16 cellular contexts compared by ENCODE assay signal in genomic region chr10:63123963-63124362, GRCh38. TPM values are rescaled to one million over a fixed set of nuclear protein-coding genes. Genes with fewer than 3 reads are reported as not detected.
A peak's percentile ranks its signal among the peaks of the same experiment; 100 is the strongest.
DNase-seq lines count a peak whose midpoint lies in the region; TF ChIP-seq lines count a peak whose summit lies in the region.
"Had no signal": no experiment of that assay in that cellular context is flagged by ENCODE, and none has a peak within 500 bp of the region (broad histone marks: within the 10 kb centered on the region; RNA-seq: fewer than 3 reads in every experiment).

No MANE protein-coding gene starts in this region.

- no peak overlapping the region for H3K9ac ChIP-seq in MM.1S (ENCODE audit: low read length)
- H3K9ac ChIP-seq: BLaER1 had no signal

- H3F3A ChIP-seq in MM.1S (ENCODE audit: insufficient read depth, low read length), result no peaks in the 10 kb centered on the region

- no peaks in the 10 kb centered on the region for H3K9me3 ChIP-seq in MM.1S (replicated peaks; ENCODE audit: insufficient read depth, low read length)
- H3K9me3 ChIP-seq: BLaER1 had no signal

- H3K27ac ChIP-seq in MM.1S (ENCODE audit: low read length), result no peak overlapping the region
- H3K27ac ChIP-seq: BLaER1 had no signal

- no peaks in the 10 kb centered on the region for H3K9me2 ChIP-seq in MM.1S (replicated peaks; ENCODE audit: insufficient read depth, low read length)

- no peak overlapping the region for H3K4me2 ChIP-seq in MM.1S (ENCODE audit: low read depth, low read length)
- H3K4me2 ChIP-seq: BLaER1, GM23338 had no signal

- no peak overlapping the region for H2AFZ ChIP-seq in MM.1S (ENCODE audit: low read length)
- H2AFZ ChIP-seq: GM23338 had no signal

- H3K79me2 ChIP-seq in MM.1S (ENCODE audit: low read length), result no peaks in the 10 kb centered on the region

- no peaks in the 10 kb centered on the region for H4K20me1 ChIP-seq in MM.1S (ENCODE audit: insufficient read depth, low read length)
- H4K20me1 ChIP-seq: BLaER1 had no signal

- H3K4me3 ChIP-seq in astrocyte of the spinal cord (ENCODE audit: low read depth, low read length), result no peak overlapping the region
- H3K4me3 ChIP-seq in MM.1S (ENCODE audit: low read length), result no peak overlapping the region
- H3K4me3 ChIP-seq: BLaER1, GM23338 had no signal

- no peaks in the 10 kb centered on the region for H3K4me1 ChIP-seq in MM.1S (ENCODE audit: low read length)
- H3K4me1 ChIP-seq: BLaER1 had no signal

- DNase-seq in ELF-1 (ENCODE audit: low read depth, low spot score) (peak; percentile 12), RPMI7951 (ENCODE audit: low read depth) (peak; percentile 47), astrocyte of the spinal cord (ENCODE audit: low read depth, low spot score) (peak; percentile 25), iris pigment epithelial cell (ENCODE audit: low read depth) (peak; percentile 32), NCI-H2029 treated with DMSO at 0.1 percent for 48 hours (lab: John Stamatoyannopoulos, UW) (no peak), MM.1S (no peak), ACHN (no peak)
- DNase-seq in activated naive CD4-positive, alpha-beta T cell treated with anti-CD3 and anti-CD28 coated beads, Interleukin-2, amount 50 U/mL, for 16 hours, result no peak
- DNase-seq: CD4-positive, alpha-beta memory T cell; DMS53; DND-41; EL; HCEC 1CT; KG1 had no signal

- no peaks in the 10 kb centered on the region for H3K36me3 ChIP-seq in MM.1S (replicated peaks; ENCODE audit: insufficient read depth, low read length)
- H3K36me3 ChIP-seq: BLaER1 had no signal

- TF ChIP-seq CTCF in astrocyte of the spinal cord (IDR thresholded peaks at IDR 0.05; ENCODE audit: low read depth, low read length) (no peak), MM.1S (IDR thresholded peaks at IDR 0.05; ENCODE audit: low read length) (no peak)

- in situ Hi-C loops in astrocyte of the spinal cord (cut with HindIII; ENCODE audit: low sequenced_read_pairs), result no loop called here
- in situ Hi-C loops in ACHN (cut with HindIII; ENCODE audit: low pct_ligation_motif_present, low pct_unique_long_range_greater_than_20kb, low sequenced_read_pairs), result no loop called here

- H3K27me3 ChIP-seq in MM.1S (replicated peaks; ENCODE audit: insufficient read depth, low read length), result no peaks in the 10 kb centered on the region
- H3K27me3 ChIP-seq: BLaER1 had no signal

RNA-seq across cellular contexts. Expression of gene NRBF2, which starts 9.2 kb away (rescaled TPM):
- total RNA-seq in RPMI7951 (2014; rRNA removed; shearing (Covaris generic)), result 18.0 and 25.6 TPM in 2 replicates

Comparison
In these comparisons a context has a peak if more than half of its experiments do, and no peak if none do; other contexts are left out.
1. DNase-seq: peak in ELF-1 (single experiment), RPMI7951 (single experiment), astrocyte of the spinal cord (single experiment) and iris pigment epithelial cell (single experiment); none in NCI-H2029 treated with DMSO at 0.1 percent for 48 hours (single experiment), activated naive CD4-positive, alpha-beta T cell treated with anti-CD3 and anti-CD28 coated beads, Interleukin-2, amount 50 U/mL, for 16 hours (single experiment), MM.1S (single experiment) and ACHN (single experiment).